8 cellular contexts compared by ENCODE assay signal in the genomic region with DNA sequence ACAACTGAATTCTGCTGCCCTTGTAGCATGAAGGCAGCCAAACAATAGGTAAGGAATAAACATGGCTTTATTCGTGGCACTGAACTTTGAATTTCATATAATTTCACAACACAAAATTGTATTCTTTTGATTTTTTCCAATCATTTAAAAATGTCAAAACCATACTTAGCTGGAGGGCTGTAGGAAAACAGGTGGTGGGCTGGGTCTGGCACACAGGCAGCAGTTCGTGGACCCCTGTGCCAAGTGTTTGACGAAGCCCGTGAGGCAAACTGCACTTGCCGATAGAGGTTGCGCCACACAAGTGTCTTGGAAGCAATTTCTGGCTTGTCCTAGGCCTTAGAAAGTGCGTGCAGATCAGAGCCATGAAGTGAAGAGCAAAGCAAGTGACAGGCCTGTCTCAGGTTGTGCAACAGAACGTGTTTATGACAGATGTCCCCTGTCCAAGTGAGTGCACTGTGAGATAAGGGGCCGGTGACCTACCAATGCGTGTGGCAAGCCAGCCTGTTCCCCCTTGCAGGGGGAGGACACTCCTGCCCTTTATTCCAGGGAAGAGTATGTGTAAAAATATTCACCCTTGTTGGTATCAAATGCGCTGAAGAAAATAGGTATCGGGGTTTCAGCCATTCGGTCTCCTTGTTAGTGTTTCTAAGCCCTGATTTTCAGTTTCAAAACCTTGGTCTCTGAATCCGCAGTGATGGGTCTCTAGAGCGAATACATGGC. TPM values are rescaled to one million over a fixed set of nuclear protein-coding genes. Genes with fewer than 3 reads are reported as not detected.
DNase-seq lines count a peak whose midpoint lies in the region; ATAC-seq and TF ChIP-seq lines count a peak whose summit lies in the region.

No MANE protein-coding gene starts in this region.

- peak; percentile 34 for DNase-seq in AG20443 (ENCODE audit: low spot score)
- peak; percentile 79 for DNase-seq in KBM-7
- no peak for DNase-seq in activated CD4-positive, alpha-beta memory T cell treated with anti-CD3 and anti-CD28 coated beads, Interleukin-2, amount 10 ng/mL, durations not matched to agents 7 days and 5 days
- DNase-seq in fibroblast of villous mesenchyme (ENCODE audit: low read depth) = peak; percentile 10
- DNase-seq in HT-29 (ENCODE audit: low spot score) = no peak
- no peak for DNase-seq in NCI-H69 (lab: John Stamatoyannopoulos, UW)

- peaks cover 2% of the 10 kb centered on the region for H3K36me3 Mint-ChIP-seq in activated CD4-positive, alpha-beta memory T cell treated with anti-CD3 and anti-CD28 coated beads, Interleukin-2, amount 10 ng/mL, durations not matched to agents 7 days and 5 days (ENCODE audit: low read depth)

- H3K4me1 ChIP-seq in neuron (ENCODE audit: insufficient read depth, low read length) = peaks cover 9% of the 10 kb centered on the region

- H3K36me3 ChIP-seq in neuron (ENCODE audit: insufficient read depth, low read length) = no peaks in the 10 kb centered on the region

- ATAC-seq in GM18907 (IDR thresholded peaks at IDR 0.05; ENCODE audit: unreplicated experiment) = peak; percentile 6

- TF ChIP-seq CTCF in fibroblast of villous mesenchyme (IDR thresholded peaks at IDR 0.05; ENCODE audit: insufficient read depth, low read depth, low read length) = no peak

- H3K4me3 ChIP-seq in fibroblast of villous mesenchyme (ENCODE audit: low read depth, low read length) (peak overlapping the region; percentile 81), neuron (ENCODE audit: low read length) (peak overlapping the region; percentile 72)

- no peaks in the 10 kb centered on the region for H3K27me3 Mint-ChIP-seq in activated CD4-positive, alpha-beta memory T cell treated with anti-CD3 and anti-CD28 coated beads, Interleukin-2, amount 10 ng/mL, durations not matched to agents 7 days and 5 days

- in situ Hi-C loops in KBM-7 (cut with MboI; ENCODE audit: low pct_unique_long_range_greater_than_20kb, low sequenced_read_pairs) = no loop called here

- peak overlapping the region; percentile 85 for H3K4me3 Mint-ChIP-seq in activated CD4-positive, alpha-beta memory T cell treated with anti-CD3 and anti-CD28 coated beads, Interleukin-2, amount 10 ng/mL, durations not matched to agents 7 days and 5 days

- H3K27ac Mint-ChIP-seq in activated CD4-positive, alpha-beta memory T cell treated with anti-CD3 and anti-CD28 coated beads, Interleukin-2, amount 10 ng/mL, durations not matched to agents 7 days and 5 days = peak overlapping the region; percentile 66

- POLR2A ChIA-PET in activated CD4-positive, alpha-beta memory T cell treated with anti-CD3 and anti-CD28 coated beads, Interleukin-2, amount 10 ng/mL, durations not matched to agents 7 days and 5 days (lab: Charles Lee) = interaction anchor here (0.9 to 1.6 kb wide), 3 partner anchors 9 to 55 kb away, joined by 3 to 4 read pairs (median 4); no protein-coding TSS in a partner anchor

- H3K9me3 Mint-ChIP-seq in activated CD4-positive, alpha-beta memory T cell treated with anti-CD3 and anti-CD28 coated beads, Interleukin-2, amount 10 ng/mL, durations not matched to agents 7 days and 5 days = no peaks in the 10 kb centered on the region

- peaks cover 38% of the 10 kb centered on the region for H3K4me1 Mint-ChIP-seq in activated CD4-positive, alpha-beta memory T cell treated with anti-CD3 and anti-CD28 coated beads, Interleukin-2, amount 10 ng/mL, durations not matched to agents 7 days and 5 days

- H2AFZ ChIP-seq in neuron (ENCODE audit: low read depth, low read length) = peak overlapping the region; percentile 89

- no peaks in the 10 kb centered on the region for H3K27me3 ChIP-seq in neuron (ENCODE audit: insufficient read depth, low read length)

- CTCF ChIA-PET in activated CD4-positive, alpha-beta memory T cell treated with anti-CD3 and anti-CD28 coated beads, Interleukin-2, amount 10 ng/mL, durations not matched to agents 7 days and 5 days (lab: Charles Lee) = interaction anchor here (2.2 kb wide), 1 partner anchor 13 kb away, joined by 5 read pairs; no protein-coding TSS in a partner anchor

- H3K9me3 ChIP-seq in neuron (ENCODE audit: low read length) = no peaks in the 10 kb centered on the region

RNA-seq across cellular contexts. Expression of gene CHPT1, which starts 0.8 kb away (rescaled TPM):
- 10 to 100 TPM; 17.0 to 17.3 TPM for total RNA-seq in activated CD4-positive, alpha-beta memory T cell treated with anti-CD3 and anti-CD28 coated beads, Interleukin-2, amount 10 ng/mL, durations not matched to agents 7 days and 5 days
- total RNA-seq in fibroblast of villous mesenchyme = 24.8 and 35.4 TPM in 2 replicates
- 28.4 and 74.1 TPM in 2 replicates for total RNA-seq in HT-29 (2014; rRNA removed; shearing (Covaris generic))

RNA-seq across cellular contexts. Expression of gene SYCP3, which starts 42.6 kb away (rescaled TPM):
- total RNA-seq in activated CD4-positive, alpha-beta memory T cell treated with anti-CD3 and anti-CD28 coated beads, Interleukin-2, amount 10 ng/mL, durations not matched to agents 7 days and 5 days = under 1 TPM; 0.28 to 0.30 TPM
- total RNA-seq in fibroblast of villous mesenchyme = under 0.01 and 0.32 TPM in 2 replicates
- not detected in 2 replicates for total RNA-seq in HT-29 (2014; rRNA removed; shearing (Covaris generic))

Comparison
In these comparisons a context has a peak if more than half of its experiments do, and no peak if none do; other contexts are left out.
1. DNase-seq: peak in AG20443 (single experiment), KBM-7 (single experiment) and fibroblast of villous mesenchyme (single experiment); none in activated CD4-positive, alpha-beta memory T cell treated with anti-CD3 and anti-CD28 coated beads, Interleukin-2, amount 10 ng/mL, durations not matched to agents 7 days and 5 days (single experiment), HT-29 (single experiment) and NCI-H69 (single experiment).